ENCODE assay signal across 1 cellular context in genomic region chr13:32309312-32309711, GRCh38.
TF ChIP-seq lines count a peak whose summit lies in the region.

No MANE protein-coding gene starts in this region.

TF ChIP-seq in HepG2, 621 proteins besides CTCF, POLR2A, EP300 and RAD21 (continued from another document):
- TF ChIP-seq LRRFIP1 (CRISPR knock-in tag; conservative IDR thresholded peaks at IDR 0.05) (no peak), SKIL (CRISPR knock-in tag; IDR thresholded peaks at IDR 0.05; ENCODE audit: borderline replicate concordance) (no peak), ZNF34 (CRISPR knock-in tag; IDR thresholded peaks at IDR 0.05; ENCODE audit: borderline replicate concordance) (no peak), ZNF343 (CRISPR knock-in tag; IDR thresholded peaks at IDR 0.05) (no peak), NCOA2 (CRISPR knock-in tag; IDR thresholded peaks at IDR 0.05) (no peak), ZNF713 (CRISPR knock-in tag; IDR thresholded peaks at IDR 0.05) (no peak)
TF ChIP-seq in HepG2: peak in this region for 0.
